Comparison of ENCODE assay signal across 1 cellular context in the genomic region with DNA sequence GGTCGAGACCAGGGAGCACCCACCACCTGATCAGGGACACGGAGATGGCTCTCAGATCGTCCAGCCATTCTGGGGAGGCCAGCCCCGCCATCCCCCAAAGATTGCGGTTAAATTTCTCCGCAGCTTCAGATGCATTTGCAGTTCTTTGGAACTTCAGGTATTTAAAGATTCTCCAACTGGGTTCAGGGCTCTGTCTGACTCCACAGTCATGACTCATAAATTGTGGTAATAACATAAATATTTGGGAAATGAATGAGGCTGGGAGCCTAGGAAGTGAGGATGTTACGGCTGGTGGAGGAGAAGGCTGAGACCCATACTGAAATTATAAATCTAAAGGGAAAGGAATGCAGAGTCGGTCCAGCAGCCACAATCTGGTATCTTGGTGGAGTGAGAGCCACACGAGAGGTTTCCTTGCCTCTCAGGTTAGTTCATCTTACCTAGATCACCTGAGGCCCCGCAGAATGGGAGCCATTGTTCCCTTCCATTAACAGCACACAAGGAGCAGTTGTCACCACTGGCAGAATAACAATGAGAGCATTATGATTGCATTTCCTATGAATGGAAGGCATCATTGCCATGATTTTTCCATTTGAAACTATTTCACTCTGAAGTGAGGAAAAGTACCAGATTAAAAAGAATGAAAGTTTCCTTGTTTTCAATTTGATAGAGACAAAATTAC.
TF ChIP-seq lines count a peak whose summit lies in the region.

No MANE protein-coding gene starts in this region.

TF ChIP-seq in SK-N-SH, 30 proteins besides CTCF, POLR2A, EP300 and RAD21 (continued from another document):
- TF ChIP-seq, protein P1, sequence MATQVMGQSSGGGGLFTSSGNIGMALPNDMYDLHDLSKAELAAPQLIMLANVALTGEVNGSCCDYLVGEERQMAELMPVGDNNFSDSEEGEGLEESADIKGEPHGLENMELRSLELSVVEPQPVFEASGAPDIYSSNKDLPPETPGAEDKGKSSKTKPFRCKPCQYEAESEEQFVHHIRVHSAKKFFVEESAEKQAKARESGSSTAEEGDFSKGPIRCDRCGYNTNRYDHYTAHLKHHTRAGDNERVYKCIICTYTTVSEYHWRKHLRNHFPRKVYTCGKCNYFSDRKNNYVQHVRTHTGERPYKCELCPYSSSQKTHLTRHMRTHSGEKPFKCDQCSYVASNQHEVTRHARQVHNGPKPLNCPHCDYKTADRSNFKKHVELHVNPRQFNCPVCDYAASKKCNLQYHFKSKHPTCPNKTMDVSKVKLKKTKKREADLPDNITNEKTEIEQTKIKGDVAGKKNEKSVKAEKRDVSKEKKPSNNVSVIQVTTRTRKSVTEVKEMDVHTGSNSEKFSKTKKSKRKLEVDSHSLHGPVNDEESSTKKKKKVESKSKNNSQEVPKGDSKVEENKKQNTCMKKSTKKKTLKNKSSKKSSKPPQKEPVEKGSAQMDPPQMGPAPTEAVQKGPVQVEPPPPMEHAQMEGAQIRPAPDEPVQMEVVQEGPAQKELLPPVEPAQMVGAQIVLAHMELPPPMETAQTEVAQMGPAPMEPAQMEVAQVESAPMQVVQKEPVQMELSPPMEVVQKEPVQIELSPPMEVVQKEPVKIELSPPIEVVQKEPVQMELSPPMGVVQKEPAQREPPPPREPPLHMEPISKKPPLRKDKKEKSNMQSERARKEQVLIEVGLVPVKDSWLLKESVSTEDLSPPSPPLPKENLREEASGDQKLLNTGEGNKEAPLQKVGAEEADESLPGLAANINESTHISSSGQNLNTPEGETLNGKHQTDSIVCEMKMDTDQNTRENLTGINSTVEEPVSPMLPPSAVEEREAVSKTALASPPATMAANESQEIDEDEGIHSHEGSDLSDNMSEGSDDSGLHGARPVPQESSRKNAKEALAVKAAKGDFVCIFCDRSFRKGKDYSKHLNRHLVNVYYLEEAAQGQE (IDR thresholded peaks at IDR 0.05; ENCODE audit: low read depth, low read length) = peak; percentile 63; the same call in 1 of the 2 replicates
- TF ChIP-seq ELF1 (IDR thresholded peaks at IDR 0.05) (peak; percentile 61; the same call in 1 of the 2 replicates), TCF12 (IDR thresholded peaks at IDR 0.05) (peak; percentile 96)
- TF ChIP-seq, protein P2, sequence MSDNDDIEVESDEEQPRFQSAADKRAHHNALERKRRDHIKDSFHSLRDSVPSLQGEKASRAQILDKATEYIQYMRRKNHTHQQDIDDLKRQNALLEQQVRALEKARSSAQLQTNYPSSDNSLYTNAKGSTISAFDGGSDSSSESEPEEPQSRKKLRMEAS (IDR thresholded peaks at IDR 0.05; ENCODE audit: low read depth) = peak; percentile 68; the same call in 1 of the 2 replicates
TF ChIP-seq in SK-N-SH: peak in this region for 16.
